Comparison of ENCODE assay signal across 18 cellular contexts in genomic region chr17:51455931-51456330, GRCh38.
DNase-seq lines count a peak whose midpoint lies in the region; ATAC-seq, FAIRE-seq and TF ChIP-seq lines count a peak whose summit lies in the region.
"Had no signal": no experiment of that assay in that cellular context is flagged by ENCODE, and none has a peak within 500 bp of the region (broad histone marks: within the 10 kb centered on the region; RNA-seq: fewer than 3 reads in every experiment).

No MANE protein-coding gene starts in this region.

- H3K27ac ChIP-seq in esophagus muscularis mucosa (replicated peaks in 1 of 4): no peak overlapping the region
- no peak overlapping the region for H3K27ac ChIP-seq in psoas muscle
- H3K27ac ChIP-seq in kidney (ENCODE audit: low read depth in 2 of 2, low read length in 2 of 2): no peak overlapping the region
- no peak overlapping the region for H3K27ac ChIP-seq in gastrocnemius medialis
- H3K27ac ChIP-seq: BLaER1, GM23248 had no signal

- ATAC-seq in psoas muscle (no peak), gastrocnemius medialis (no peak)
- ATAC-seq: HCT116, HepG2 had no signal

- H3K27me3 ChIP-seq in esophagus muscularis mucosa: no peaks in the 10 kb centered on the region
- H3K27me3 ChIP-seq in psoas muscle (ENCODE audit: insufficient read depth in 3 of 3, low read length in 2 of 3): no peaks in the 10 kb centered on the region
- H3K27me3 ChIP-seq in gastrocnemius medialis: no peaks in the 10 kb centered on the region
- H3K27me3 ChIP-seq: BLaER1 had no signal

- WGBS in esophagus muscularis mucosa: 86% methylated on average over 4 of the region's 4 CpGs
- WGBS in psoas muscle, 3 donors: 48 to 62% (median 60%) methylated on average over 4 of the region's 4 CpGs

- H3K36me3 ChIP-seq in esophagus muscularis mucosa (no peaks in the 10 kb centered on the region), psoas muscle (ENCODE audit: insufficient read depth in 1 of 2, low read depth in 1 of 2) (no peaks in the 10 kb centered on the region), kidney (ENCODE audit: control insufficient read depth in 1 of 2, insufficient read depth in 2 of 2, low read length in 2 of 2) (no peaks in the 10 kb centered on the region), gastrocnemius medialis (no peaks in the 10 kb centered on the region)
- H3K36me3 ChIP-seq: BLaER1 had no signal

- H3K9ac ChIP-seq in kidney (ENCODE audit: low read length in 2 of 2): no peak overlapping the region
- H3K9ac ChIP-seq: BLaER1, GM23248 had no signal

- TF ChIP-seq POLR2A in esophagus muscularis mucosa (IDR thresholded peaks at IDR 0.05; ENCODE audit: low read depth): no peak
- TF ChIP-seq POLR2A in gastrocnemius medialis (IDR thresholded peaks at IDR 0.05): no peak

- H3K9me3 ChIP-seq in esophagus muscularis mucosa (no peaks in the 10 kb centered on the region), psoas muscle (no peaks in the 10 kb centered on the region), kidney (ENCODE audit: control insufficient read depth in 1 of 2, low read length in 2 of 2) (no peaks in the 10 kb centered on the region), gastrocnemius medialis (no peaks in the 10 kb centered on the region)
- H3K9me3 ChIP-seq: A549, BLaER1 had no signal

- H3K4me3 ChIP-seq in esophagus muscularis mucosa: no peak overlapping the region
- no peak overlapping the region for H3K4me3 ChIP-seq in psoas muscle
- no peak overlapping the region for H3K4me3 ChIP-seq in kidney (ENCODE audit: low read length in 2 of 2)
- H3K4me3 ChIP-seq in gastrocnemius medialis: no peak overlapping the region
- H3K4me3 ChIP-seq: A549, BLaER1, GM23248 had no signal

- TF ChIP-seq CTCF in esophagus muscularis mucosa (IDR thresholded peaks at IDR 0.05): no peak
- no peak for TF ChIP-seq CTCF in psoas muscle (IDR thresholded peaks at IDR 0.05)
- no peak for TF ChIP-seq CTCF in kidney (IDR thresholded peaks at IDR 0.05; ENCODE audit: borderline replicate concordance, extremely low read depth, insufficient read depth)
- no peak for TF ChIP-seq CTCF in gastrocnemius medialis (IDR thresholded peaks at IDR 0.05 in 4 of 5, conservative IDR thresholded peaks at IDR 0.05 in 1 of 5)

- in situ Hi-C loops in gastrocnemius medialis (cut with MboI; ENCODE audit: low sequenced_read_pairs in 4 of 4): no loop called here

- H3K4me1 ChIP-seq in esophagus muscularis mucosa: peaks cover 0 to 18% (median 11%) of the 10 kb centered on the region in 4 donors
- H3K4me1 ChIP-seq in psoas muscle: no peaks in the 10 kb centered on the region
- no peaks in the 10 kb centered on the region for H3K4me1 ChIP-seq in kidney (ENCODE audit: control insufficient read depth in 1 of 2, insufficient read depth in 1 of 2, low read depth in 1 of 2, low read length in 2 of 2)
- no peaks in the 10 kb centered on the region for H3K4me1 ChIP-seq in gastrocnemius medialis
- H3K4me1 ChIP-seq: BLaER1 had no signal

- no peak for FAIRE-seq in kidney (lab: Jason Lieb, UNC)
- FAIRE-seq: A549, HepG2 had no signal

- no peak for TF ChIP-seq EP300 in esophagus muscularis mucosa (IDR thresholded peaks at IDR 0.05)

- intact Hi-C loops in esophagus muscularis mucosa (cut with DNase I): no loop called here
- intact Hi-C loops in psoas muscle (cut with DNase I): loop anchor here in 1 of 2 donors (5.0 kb wide), 1 partner anchor 81 kb away; no protein-coding TSS in a partner anchor
- intact Hi-C loops in kidney (cut with DNase I): no loop called here
- intact Hi-C loops in gastrocnemius medialis (cut with DNase I; ENCODE audit: low total_unique reads): no loop called here

- DNase-seq in H4 (ENCODE audit: low spot score) (peak; percentile 28), NCI-H226 (peak; percentile 56), esophagus muscularis mucosa (ENCODE audit: extremely low spot score) (peak; percentile 77), psoas muscle (no peak), kidney (no peak), NCI-H1048 (lab: John Stamatoyannopoulos, UW) (no peak), gastrocnemius medialis (no peak)
- DNase-seq: CD4-positive, alpha-beta memory T cell; DMS153; DMS79; GF-D8; GM23248; H7; KBM-7 had no signal

Comparison
In these comparisons a context has a peak if more than half of its experiments do, and no peak if none do; other contexts are left out.
1. DNase-seq: peak in H4 (single experiment), NCI-H226 (single experiment) and esophagus muscularis mucosa (single experiment); none in psoas muscle (0 of 2), kidney (single experiment), NCI-H1048 (single experiment) and gastrocnemius medialis (0 of 2).